Comparison of ENCODE assay signal across 13 cellular contexts in the genomic region with DNA sequence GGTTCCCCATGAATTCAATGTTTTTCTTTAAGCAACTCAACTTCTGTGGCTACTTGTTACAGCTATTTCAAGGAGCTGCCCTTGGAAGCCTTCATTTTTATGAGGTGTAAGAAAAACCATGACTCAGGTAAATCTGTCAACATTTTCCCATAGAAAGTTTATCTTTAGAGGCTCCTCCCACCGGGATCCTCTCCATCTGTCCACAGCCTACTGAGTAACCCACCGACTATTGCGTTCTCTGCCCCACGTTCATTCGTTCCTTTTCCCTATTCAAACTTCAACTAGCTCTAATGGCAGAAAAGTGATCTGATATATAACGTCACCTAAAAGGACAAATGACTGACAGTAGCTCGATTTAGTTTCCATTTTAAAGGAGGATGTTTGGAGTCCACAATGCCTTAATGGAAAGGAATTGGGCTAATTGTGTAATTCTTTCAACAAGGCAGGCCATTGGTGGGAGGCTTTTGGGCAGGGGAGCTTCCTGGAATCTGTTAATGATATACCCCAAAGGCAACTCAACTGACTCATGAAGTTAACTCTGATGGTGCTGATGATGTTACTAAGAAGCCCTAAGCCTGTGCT. TPM values are rescaled to one million over a fixed set of nuclear protein-coding genes. Genes with fewer than 3 reads are reported as not detected.
DNase-seq lines count a peak whose midpoint lies in the region; ATAC-seq and TF ChIP-seq lines count a peak whose summit lies in the region.
"Had no signal": no experiment of that assay in that cellular context is flagged by ENCODE, and none has a peak within 500 bp of the region (broad histone marks: within the 10 kb centered on the region; RNA-seq: fewer than 3 reads in every experiment).

No MANE protein-coding gene starts in this region.

- H3K4me1 Mint-ChIP-seq in activated naive CD4-positive, alpha-beta T cell treated with anti-CD3 and anti-CD28 coated beads, Interleukin-2, amount 50 U/mL, for 24 hours = peaks cover 82% of the 10 kb centered on the region
- H3K4me1 Mint-ChIP-seq in activated T-helper 17 cell treated with anti-CD3 and anti-CD28 coated beads, Interleukin-2, amount 50 U/mL, for 72 hours = peaks cover 56% of the 10 kb centered on the region

- H3K36me3 Mint-ChIP-seq in activated naive CD4-positive, alpha-beta T cell treated with anti-CD3 and anti-CD28 coated beads, Interleukin-2, amount 50 U/mL, for 24 hours = peaks cover 6% of the 10 kb centered on the region
- H3K36me3 Mint-ChIP-seq in activated T-helper 17 cell treated with anti-CD3 and anti-CD28 coated beads, Interleukin-2, amount 50 U/mL, for 72 hours (ENCODE audit: low read depth) = no peaks in the 10 kb centered on the region
- H3K36me3 Mint-ChIP-seq: type B pancreatic cell had no signal

- ATAC-seq in HG02588 (IDR thresholded peaks at IDR 0.05; ENCODE audit: unreplicated experiment) (peak; percentile 37), upper lobe of right lung (no peak), gastrocnemius medialis (no peak)
- ATAC-seq in activated T-helper 17 cell treated with anti-CD3 and anti-CD28 coated beads, Interleukin-2, amount 50 U/mL, for 72 hours (replicated peaks) = no peak

- TF ChIP-seq POLR2A in gastrocnemius medialis (IDR thresholded peaks at IDR 0.05) = no peak

- H3K27me3 ChIP-seq in upper lobe of right lung = no peaks in the 10 kb centered on the region
- no peaks in the 10 kb centered on the region for H3K27me3 ChIP-seq in gastrocnemius medialis

- H3K9me3 Mint-ChIP-seq in activated naive CD4-positive, alpha-beta T cell treated with anti-CD3 and anti-CD28 coated beads, Interleukin-2, amount 50 U/mL, for 24 hours = peaks cover 5% of the 10 kb centered on the region
- H3K9me3 Mint-ChIP-seq in activated T-helper 17 cell treated with anti-CD3 and anti-CD28 coated beads, Interleukin-2, amount 50 U/mL, for 72 hours = no peaks in the 10 kb centered on the region

- peak overlapping the region; percentile 61 for H3K27ac Mint-ChIP-seq in activated naive CD4-positive, alpha-beta T cell treated with anti-CD3 and anti-CD28 coated beads, Interleukin-2, amount 50 U/mL, for 24 hours
- no peak overlapping the region for H3K27ac Mint-ChIP-seq in activated T-helper 17 cell treated with anti-CD3 and anti-CD28 coated beads, Interleukin-2, amount 50 U/mL, for 72 hours
- H3K27ac Mint-ChIP-seq: type B pancreatic cell had no signal

- in situ Hi-C loops in gastrocnemius medialis (cut with MboI; ENCODE audit: low sequenced_read_pairs in 4 of 4) = loop anchor here in 2 of 4 donors (25.0 kb wide), 1 partner anchor 380 kb away; a partner anchor contains a TSS

- H3K4me1 ChIP-seq in upper lobe of right lung (peaks cover 16% of the 10 kb centered on the region), gastrocnemius medialis (peaks cover 0 to 10% of the 10 kb centered on the region in 2 donors)

- H3K4me3 ChIP-seq in upper lobe of right lung (no peak overlapping the region), gastrocnemius medialis (no peak overlapping the region)

- intact Hi-C loops in upper lobe of right lung (cut with DNase I) = no loop called here
- intact Hi-C loops in gastrocnemius medialis (cut with DNase I; ENCODE audit: low total_unique reads) = no loop called here

- no peak for DNase-seq in activated naive CD4-positive, alpha-beta T cell treated with anti-CD3 and anti-CD28 coated beads, Interleukin-2, amount 50 U/mL, for 16 hours
- DNase-seq in cortex of kidney (lab: John Stamatoyannopoulos, UW) = no peak
- DNase-seq in hypothalamus (lab: John Stamatoyannopoulos, UW) = no peak
- no peak for DNase-seq in upper lobe of right lung
- no peak for DNase-seq in gastrocnemius medialis
- DNase-seq: effector CD8-positive, alpha-beta T cell; NCI-H1092; NCI-H524 had no signal

- no peaks in the 10 kb centered on the region for H3K27me3 Mint-ChIP-seq in activated naive CD4-positive, alpha-beta T cell treated with anti-CD3 and anti-CD28 coated beads, Interleukin-2, amount 50 U/mL, for 24 hours
- H3K27me3 Mint-ChIP-seq in activated T-helper 17 cell treated with anti-CD3 and anti-CD28 coated beads, Interleukin-2, amount 50 U/mL, for 72 hours = no peaks in the 10 kb centered on the region

- no peak for TF ChIP-seq CTCF in upper lobe of right lung (IDR thresholded peaks at IDR 0.05)
- TF ChIP-seq CTCF in gastrocnemius medialis (IDR thresholded peaks at IDR 0.05 in 4 of 5, conservative IDR thresholded peaks at IDR 0.05 in 1 of 5) = no peak

- H3K27ac ChIP-seq in upper lobe of right lung (no peak overlapping the region), gastrocnemius medialis (no peak overlapping the region)

- peak overlapping the region; percentile 60 for H3K4me3 Mint-ChIP-seq in activated naive CD4-positive, alpha-beta T cell treated with anti-CD3 and anti-CD28 coated beads, Interleukin-2, amount 50 U/mL, for 24 hours
- peak overlapping the region; percentile 85 for H3K4me3 Mint-ChIP-seq in activated T-helper 17 cell treated with anti-CD3 and anti-CD28 coated beads, Interleukin-2, amount 50 U/mL, for 72 hours
- H3K4me3 Mint-ChIP-seq: type B pancreatic cell had no signal

- H3K9me3 ChIP-seq in upper lobe of right lung (no peaks in the 10 kb centered on the region), gastrocnemius medialis (no peaks in the 10 kb centered on the region)

- H3K36me3 ChIP-seq in upper lobe of right lung = no peaks in the 10 kb centered on the region
- no peaks in the 10 kb centered on the region for H3K36me3 ChIP-seq in gastrocnemius medialis

RNA-seq across cellular contexts. Expression of a gene that starts 29.3 kb away (rescaled TPM):
- 10 to 100 TPM; 33.2 to 48.3 TPM for total RNA-seq in activated T-helper 17 cell treated with anti-CD3 and anti-CD28 coated beads, Interleukin-2, amount 50 U/mL, for 72 hours
- 101 TPM for total RNA-seq in upper lobe of right lung
- 10 to 100 TPM; 56.7 to 79.1 (median 64.4) TPM for total RNA-seq in gastrocnemius medialis
- total RNA-seq: G401 had no signal
